ENCODE assay signal across 13 cellular contexts in the genomic region with DNA sequence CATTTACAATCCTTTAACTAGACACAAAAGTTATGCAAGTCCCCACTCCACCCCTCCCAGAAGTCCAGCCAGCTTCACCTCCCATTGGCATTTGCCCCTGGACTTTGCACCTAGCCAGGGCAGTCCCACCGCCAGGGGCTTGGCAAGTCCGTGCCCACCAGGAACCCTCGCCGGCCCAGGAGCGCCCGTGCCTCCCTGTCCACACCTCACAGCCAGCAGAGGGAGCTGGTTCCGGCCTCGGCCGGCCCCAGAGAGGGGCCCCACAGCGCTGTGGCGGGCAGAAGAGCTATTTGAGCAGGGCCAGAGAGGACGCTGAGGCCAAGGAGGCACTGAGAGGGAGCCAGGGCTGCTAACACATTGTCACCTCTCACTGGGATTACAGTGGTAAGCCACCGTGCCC.
DNase-seq lines count a peak whose midpoint lies in the region; ATAC-seq and TF ChIP-seq lines count a peak whose summit lies in the region.
"Had no signal": no experiment of that assay in that cellular context is flagged by ENCODE, and none has a peak within 500 bp of the region (broad histone marks: within the 10 kb centered on the region; RNA-seq: fewer than 3 reads in every experiment).

No MANE protein-coding gene starts in this region.

- ATAC-seq in upper lobe of left lung (ENCODE audit: low FRiP score in 2 of 2) (peak; percentile 34 to 53), HG02885 (IDR thresholded peaks at IDR 0.05; ENCODE audit: poor library complexity, unreplicated experiment) (no peak), GM18861 (IDR thresholded peaks at IDR 0.05; ENCODE audit: unreplicated experiment) (no peak)
- ATAC-seq: A549 had no signal

- no TSS peak for BruUV-seq in OCI-LY7 (replicated peaks; lab: Mats Ljungman, UMichigan)

- H3K9me2 ChIP-seq in OCI-LY7 (ENCODE audit: insufficient read depth, low read length) = no peaks in the 10 kb centered on the region

- TF ChIP-seq CTCF in GM12872 (IDR thresholded peaks at IDR 0.05; ENCODE audit: insufficient read depth, low read depth, low read length) (0 out of 3 replicates have a peak, but pooled peaks have one; percentile 12), OCI-LY7 (conservative IDR thresholded peaks at IDR 0.05; ENCODE audit: low read length) (0 out of 2 replicates have a peak, but pooled peaks have one; percentile 28), upper lobe of left lung (IDR thresholded peaks at IDR 0.05) (no peak), uterus (IDR thresholded peaks at IDR 0.05) (no peak)

- no peak overlapping the region for H3K4me2 ChIP-seq in OCI-LY7 (ENCODE audit: low read length)
- H3K4me2 ChIP-seq: A549 had no signal

- H3K36me3 ChIP-seq in OCI-LY7 (ENCODE audit: insufficient read depth, low read length) (peaks cover 19% of the 10 kb centered on the region), upper lobe of left lung (no peaks in the 10 kb centered on the region), uterus (no peaks in the 10 kb centered on the region)
- H3K36me3 ChIP-seq: BE2C had no signal

- no peak overlapping the region for H2AFZ ChIP-seq in OCI-LY7 (ENCODE audit: low read length)

- WGBS in upper lobe of left lung, 2 donors = 85 to 98% methylated on average over 3 to 4 of the region's 13 CpGs

- POLR2A ChIA-PET in OCI-LY7 (lab: Charles Lee) = interaction anchor here (0.8 to 6.5 kb wide), 6 partner anchors 8 to 98 kb away, joined by 3 to 31 read pairs (median 6); no protein-coding TSS in a partner anchor

- H3K27ac ChIP-seq in OCI-LY7 (ENCODE audit: low read depth, low read length, poor library complexity, severe bottlenecking) = no peak overlapping the region
- no peak overlapping the region for H3K27ac ChIP-seq in upper lobe of left lung
- no peak overlapping the region for H3K27ac ChIP-seq in uterus
- H3K27ac ChIP-seq: A549 had no signal

- TF ChIP-seq POLR2A in upper lobe of left lung (IDR thresholded peaks at IDR 0.05) = no peak
- TF ChIP-seq POLR2A in uterus (IDR thresholded peaks at IDR 0.05) = no peak

- no peaks in the 10 kb centered on the region for H3K79me2 ChIP-seq in OCI-LY7 (ENCODE audit: insufficient read depth, low read depth, low read length)

- no peak for TF ChIP-seq EP300 in upper lobe of left lung (IDR thresholded peaks at IDR 0.05)

- peaks cover 39% of the 10 kb centered on the region for H3K4me1 ChIP-seq in OCI-LY7 (ENCODE audit: insufficient read depth, low read length, poor library complexity, severe bottlenecking)
- H3K4me1 ChIP-seq in upper lobe of left lung = no peaks in the 10 kb centered on the region
- no peaks in the 10 kb centered on the region for H3K4me1 ChIP-seq in uterus
- H3K4me1 ChIP-seq: A549, BE2C, Caco-2 had no signal

- no peak overlapping the region for H3K4me3 ChIP-seq in OCI-LY7 (ENCODE audit: low read depth, low read length, poor library complexity, severe bottlenecking)
- H3K4me3 ChIP-seq in upper lobe of left lung = no peak overlapping the region
- H3K4me3 ChIP-seq in uterus = no peak overlapping the region
- H3K4me3 ChIP-seq: A549 had no signal

- intact Hi-C loops in OCI-LY7 (cut with micrococcal nuclease; ENCODE audit: unreplicated experiment) (no loop called here), uterus (cut with DNase I; ENCODE audit: low total_unique reads) (no loop called here)

- no peaks in the 10 kb centered on the region for H4K20me1 ChIP-seq in OCI-LY7 (ENCODE audit: insufficient read depth, low read length)

- no peaks in the 10 kb centered on the region for H3K27me3 ChIP-seq in upper lobe of left lung
- no peaks in the 10 kb centered on the region for H3K27me3 ChIP-seq in uterus
- H3K27me3 ChIP-seq: BE2C had no signal

- no peak for DNase-seq in OCI-LY7 (ENCODE audit: low spot score)
- DNase-seq in iPS-NIHi7 (ENCODE audit: extremely low spot score) = peak; percentile 10
- peak in 1 of 2 donors; percentile 67 for DNase-seq in upper lobe of left lung
- no peak for DNase-seq in uterus
- no peak for DNase-seq in activated CD4-positive, CD25-positive, alpha-beta regulatory T cell (lab: John Stamatoyannopoulos, UW)
- DNase-seq: BE2C; Caco-2; CD8-positive, alpha-beta memory T cell; DMS53 had no signal

- CTCF ChIA-PET in OCI-LY7 (lab: Charles Lee; ENCODE audit: unreplicated experiment) = no interaction called here

- H3K9me3 ChIP-seq in OCI-LY7 (ENCODE audit: low read length) = peaks cover 17% of the 10 kb centered on the region
- no peaks in the 10 kb centered on the region for H3K9me3 ChIP-seq in upper lobe of left lung
- no peaks in the 10 kb centered on the region for H3K9me3 ChIP-seq in uterus
- H3K9me3 ChIP-seq: A549, BE2C, Caco-2 had no signal

Comparison
In these comparisons a context has a peak if more than half of its experiments do, and no peak if none do; other contexts are left out.
1. CTCF ChIP-seq: peak in GM12872 (single experiment) and OCI-LY7 (single experiment); none in upper lobe of left lung (0 of 6) and uterus (0 of 4).
2. ATAC-seq: peak in upper lobe of left lung (2 of 2); none in HG02885 (single experiment) and GM18861 (single experiment).